In genomic region chr17:46150216-46150963, GRCh38 we compare ENCODE assay signal across 1 cellular context.
TF ChIP-seq lines count a peak whose summit lies in the region.

No MANE protein-coding gene starts in this region.

TF ChIP-seq in endothelial cell of umbilical vein, 7 proteins besides CTCF, POLR2A, EP300 and RAD21:
- TF ChIP-seq MAX (IDR thresholded peaks at IDR 0.05; ENCODE audit: insufficient read depth, insufficient read length) (no peak), GATA2 (IDR thresholded peaks at IDR 0.05; ENCODE audit: insufficient read depth, insufficient read length, low read depth, low read length) (no peak), EZH2 (IDR thresholded peaks at IDR 0.05; ENCODE audit: borderline replicate concordance, low read depth, low read length, severe bottlenecking) (no peak), JUN (IDR thresholded peaks at IDR 0.05; ENCODE audit: borderline replicate concordance, insufficient read depth, insufficient read length, low read depth) (no peak), MYC (IDR thresholded peaks at IDR 0.05; ENCODE audit: low read depth, low read length) (no peak), FOS (IDR thresholded peaks at IDR 0.05; ENCODE audit: borderline replicate concordance, insufficient read depth, low read length) (no peak), POLR2AphosphoS5 (IDR thresholded peaks at IDR 0.05; ENCODE audit: insufficient read depth, low read depth, low read length) (no peak)
TF ChIP-seq in endothelial cell of umbilical vein: peak in this region for 0.
